In the genomic region with DNA sequence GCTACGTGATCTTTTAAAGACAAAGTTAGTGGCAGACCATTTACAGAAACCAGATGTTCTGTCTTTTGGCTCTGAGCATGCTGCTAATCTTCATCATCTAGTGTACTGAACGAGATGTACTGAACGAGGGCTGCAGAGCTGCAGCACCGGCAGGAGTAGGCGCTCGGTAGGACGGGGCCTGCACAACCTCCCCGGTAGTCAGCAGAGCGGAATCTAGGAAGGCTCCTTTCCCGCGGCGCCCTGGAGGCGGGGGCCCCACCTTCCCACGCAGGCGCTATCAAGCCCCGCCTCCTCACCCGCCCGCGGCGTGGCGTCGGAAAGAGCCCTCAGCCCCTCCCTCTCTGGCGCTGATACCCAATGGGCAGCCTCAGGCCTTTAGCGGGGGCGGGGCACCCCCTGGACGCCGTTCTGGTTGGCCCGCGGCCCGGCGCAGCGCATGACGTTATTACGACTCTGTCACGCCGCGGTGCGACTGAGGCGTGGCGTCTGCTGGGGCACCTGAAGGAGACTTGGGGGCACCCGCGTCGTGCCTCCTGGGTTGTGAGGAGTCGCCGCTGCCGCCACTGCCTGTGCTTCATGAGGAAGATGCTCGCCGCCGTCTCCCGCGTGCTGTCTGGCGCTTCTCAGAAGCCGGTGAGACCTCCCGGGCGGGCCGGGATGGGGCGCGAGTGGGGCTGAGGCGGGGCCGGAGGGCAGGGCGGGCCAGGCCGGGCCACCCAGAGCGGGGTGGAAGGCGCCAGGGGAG, we compare ENCODE assay signal across 8 cellular contexts. TPM values are rescaled to one million over a fixed set of nuclear protein-coding genes. Genes with fewer than 3 reads are reported as not detected.
DNase-seq lines count a peak whose midpoint lies in the region; ATAC-seq lines count a peak whose summit lies in the region.

A gene (plus strand): TSS at position 466 of the 745 bp plus-strand sequence. CDS start 111 bp downstream, at position 577.

- peak within 1 kb of the TSS; percentile 75 to 92 (median 83) for H3K9ac ChIP-seq in BLaER1 treated with 17β-estradiol and CSF1 and Interleukin-3, amounts not matched to agents 10 nM and 100 nM

- H3K27ac ChIP-seq in BLaER1 treated with 17β-estradiol and CSF1 and Interleukin-3, amounts not matched to agents 10 nM and 100 nM, result peak within 1 kb of the TSS in 10 of 11 experiments; percentile 71 to 87 (median 78); a peak in 20 of 22 replicates

- H4K20me1 ChIP-seq in BLaER1 treated with 17β-estradiol and CSF1 and Interleukin-3, amounts not matched to agents 10 nM and 100 nM, result peaks cover 6 to 40% (median 32%) of the 10 kb centered on the region in 11 experiments; a peak in 15 of 22 replicates

- DNase-seq in NCI-H748 (lab: John Stamatoyannopoulos, UW; ENCODE audit: unreplicated experiment), result peak; percentile 96
- DNase-seq in activated CD4-positive, alpha-beta T cell treated with anti-CD3 and anti-CD28 coated beads, Interleukin-2, amount 50 U/mL, for 1 hour, result peak; percentile 90
- peak; percentile 14 for DNase-seq in cortex of kidney (lab: John Stamatoyannopoulos, UW)
- DNase-seq in left lobe of liver (ENCODE audit: low spot score), result peak; percentile 93
- DNase-seq in stimulated activated CD4-positive, alpha-beta T cell treated with anti-CD3 and anti-CD28 coated beads, Interleukin-2, amount 100 ng/mL, for 4 hours (ENCODE audit: low read depth), result peak; percentile 90

- peaks cover 11 to 45% (median 23%) of the 10 kb centered on the region in 10 experiments for H3K4me1 ChIP-seq in BLaER1 treated with 17β-estradiol and CSF1 and Interleukin-3, amounts not matched to agents 10 nM and 100 nM

- H3K27me3 ChIP-seq in BLaER1 treated with 17β-estradiol and CSF1 and Interleukin-3, amounts not matched to agents 10 nM and 100 nM, result peaks cover 0 to 14% (median 0%) of the 10 kb centered on the region in 11 experiments; a peak in 3 of 22 replicates

- peaks cover 0 to 8% (median 0%) of the 10 kb centered on the region in 11 experiments; a peak in 1 of 22 replicates for H3K9me3 ChIP-seq in BLaER1 treated with 17β-estradiol and CSF1 and Interleukin-3, amounts not matched to agents 10 nM and 100 nM (replicated peaks in 1 of 11)

- peak; percentile 97 for ATAC-seq in GM19351 (IDR thresholded peaks at IDR 0.05; ENCODE audit: unreplicated experiment)
- peak; percentile 99 for ATAC-seq in HG03521 (IDR thresholded peaks at IDR 0.05; ENCODE audit: unreplicated experiment)
- ATAC-seq in left lobe of liver, result peak; percentile 97

- H3K4me3 ChIP-seq in BLaER1 treated with 17β-estradiol and CSF1 and Interleukin-3, amounts not matched to agents 10 nM and 100 nM, result peak within 1 kb of the TSS; percentile 66 to 85 (median 76)

- H3K4me2 ChIP-seq in BLaER1 treated with 17β-estradiol and CSF1 and Interleukin-3, amounts not matched to agents 10 nM and 100 nM, result peak within 1 kb of the TSS; percentile 66 to 88 (median 82)

- H3K36me3 ChIP-seq in BLaER1 treated with 17β-estradiol and CSF1 and Interleukin-3, amounts not matched to agents 10 nM and 100 nM, result peaks cover 0 to 22% (median 0%) of the 10 kb centered on the region in 11 experiments; a peak in 5 of 22 replicates

RNA-seq across cellular contexts. Expression of the gene that starts here (rescaled TPM):
- 146 TPM for total RNA-seq in left lobe of liver

Comparison
In these comparisons a context has a peak if more than half of its experiments do, and no peak if none do; other contexts are left out.
1. Peak in every context shown above with its lines: DNase-seq, ATAC-seq, H3K4me3 ChIP-seq and H3K27ac ChIP-seq.
2. DNase-seq: peak in every context shown above with its lines; median percentile 96 in NCI-H748; 93 in left lobe of liver; 90 in activated CD4-positive, alpha-beta T cell treated with anti-CD3 and anti-CD28 coated beads, Interleukin-2, amount 50 U/mL, for 1 hour; 90 in stimulated activated CD4-positive, alpha-beta T cell treated with anti-CD3 and anti-CD28 coated beads, Interleukin-2, amount 100 ng/mL, for 4 hours; 14 in cortex of kidney.